13 cellular contexts compared by ENCODE assay signal in the genomic region with DNA sequence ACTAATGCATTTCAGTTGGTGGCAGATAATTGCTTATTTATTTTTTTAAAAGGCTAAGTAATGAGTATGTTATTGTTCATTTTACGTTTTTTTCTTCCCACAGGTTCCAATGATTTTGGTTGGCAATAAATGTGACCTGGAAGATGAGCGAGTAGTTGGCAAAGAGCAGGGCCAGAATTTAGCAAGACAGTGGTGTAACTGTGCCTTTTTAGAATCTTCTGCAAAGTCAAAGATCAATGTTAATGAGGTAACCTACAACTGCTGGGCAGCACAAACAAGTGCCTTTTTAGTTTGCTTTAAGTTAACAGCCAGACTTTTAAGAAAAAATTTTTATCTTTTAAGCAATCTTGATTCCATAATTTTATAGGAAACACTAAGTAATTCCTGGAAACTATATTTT.
"Had no signal": no experiment of that assay in that cellular context is flagged by ENCODE, and none has a peak within 500 bp of the region (broad histone marks: within the 10 kb centered on the region; RNA-seq: fewer than 3 reads in every experiment).

No MANE protein-coding gene starts in this region.

- H3K27me3 ChIP-seq: SJCRH30 had no signal

- H3K4me3 Mint-ChIP-seq: activated T-helper 1 cell treated with anti-CD3 and anti-CD28 coated beads, Interleukin-12 subunit alpha, Interleukin-12 subunit beta, Interleukin-2, Interleukin-4 antibody, amounts not matched to agents 30 ng/mL and 10 ng/mL and 1 ng/mL, durations not matched to agents 14 hours and 24 hours and 36 hours; nephron; WTC11 had no signal

- H3K27ac ChIP-seq: SJCRH30, skin epidermis had no signal

- H3K9me3 Mint-ChIP-seq: activated T-helper 1 cell treated with anti-CD3 and anti-CD28 coated beads, Interleukin-12 subunit alpha, Interleukin-12 subunit beta, Interleukin-2, Interleukin-4 antibody, amounts not matched to agents 30 ng/mL and 10 ng/mL and 1 ng/mL, durations not matched to agents 14 hours and 24 hours and 36 hours; nephron; WTC11 had no signal

- ATAC-seq: left ventricle myocardium superior, WTC11 had no signal

- H3K4me1 ChIP-seq: SJCRH30 had no signal

- DNase-seq: activated CD4-positive, alpha-beta T cell treated with anti-CD3 and anti-CD28 coated beads, Interleukin-2, amount 50 U/mL, for 1 hour; activated naive CD4-positive, alpha-beta T cell treated with Interleukin-2 at 50 U/mL for 16 hours; hippocampal formation; kidney; left ventricle myocardium superior; occipital lobe; SJCRH30; stimulated activated CD4-positive, alpha-beta T cell treated with anti-CD3 and anti-CD28 coated beads, Interleukin-4, amount 100 ng/mL, for 4 hours; stimulated activated CD8-positive, alpha-beta memory T cell treated with anti-CD3 and anti-CD28 coated beads, Interleukin-4, amount 100 ng/mL, for 48 hours had no signal

- H3K27ac Mint-ChIP-seq: nephron, WTC11 had no signal

- H3K4me3 ChIP-seq: SJCRH30, skin epidermis had no signal

- H3K4me1 Mint-ChIP-seq: nephron, WTC11 had no signal

- H3K9me3 ChIP-seq: SJCRH30 had no signal
